18 cellular contexts compared by ENCODE assay signal in the genomic region with DNA sequence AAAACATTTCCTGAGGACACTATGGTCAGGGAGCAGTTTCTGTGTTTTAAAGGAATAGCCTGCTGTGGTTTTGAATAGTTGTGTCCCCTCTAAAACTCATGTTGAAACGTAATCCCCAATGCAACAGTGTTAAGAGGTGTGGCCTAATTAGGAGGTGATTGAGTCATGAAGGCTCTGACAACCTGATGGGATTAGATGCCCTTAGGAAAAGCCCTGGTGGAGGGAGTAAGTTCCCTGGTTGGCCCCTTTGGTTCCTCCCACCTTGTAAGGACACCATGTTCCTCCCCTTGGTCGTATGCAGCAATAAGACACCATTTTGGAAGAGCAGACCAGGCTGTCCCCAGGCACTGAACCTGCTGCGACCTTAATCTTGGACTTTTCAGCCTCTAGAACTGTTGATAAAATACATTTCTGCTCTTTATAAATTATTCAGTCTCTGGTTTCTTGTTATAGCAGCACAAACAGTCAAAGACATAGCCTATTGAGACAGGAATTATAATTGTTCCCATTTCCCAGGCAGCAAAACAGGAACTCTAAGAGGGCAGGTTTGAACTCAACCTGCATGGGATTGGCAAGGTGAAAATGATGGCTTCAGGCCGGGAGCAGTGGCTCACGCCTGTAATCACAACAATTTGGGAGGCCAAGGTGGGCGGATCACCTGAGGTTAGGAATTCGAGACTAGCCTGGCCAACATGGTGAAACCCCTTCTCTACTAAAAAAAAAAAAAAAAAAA. TPM values are rescaled to one million over a fixed set of nuclear protein-coding genes. Genes with fewer than 3 reads are reported as not detected.
DNase-seq lines count a peak whose midpoint lies in the region; ATAC-seq and TF ChIP-seq lines count a peak whose summit lies in the region.
"Had no signal": no experiment of that assay in that cellular context is flagged by ENCODE, and none has a peak within 500 bp of the region (broad histone marks: within the 10 kb centered on the region; RNA-seq: fewer than 3 reads in every experiment).

No MANE protein-coding gene starts in this region.

- no peak for TF ChIP-seq RAD21 in SK-N-SH (IDR thresholded peaks at IDR 0.05; ENCODE audit: low read length)

- no peak overlapping the region for H3K4me3 Mint-ChIP-seq in type B pancreatic cell
- H3K4me3 Mint-ChIP-seq in activated CD8-positive, alpha-beta memory T cell treated with anti-CD3 and anti-CD28 coated beads, Interleukin-2, amount 10 ng/mL, durations not matched to agents 7 days and 5 days: no peak overlapping the region
- H3K4me3 Mint-ChIP-seq: activated naive CD8-positive, alpha-beta T cell treated with anti-CD3 and anti-CD28 coated beads, Interleukin-2, amount 10 ng/mL, durations not matched to agents 7 days and 5 days; nephron progenitor cell; T-cell had no signal

- no peaks in the 10 kb centered on the region for H3K27me3 ChIP-seq in SK-N-SH (ENCODE audit: insufficient read depth)
- no peaks in the 10 kb centered on the region for H3K27me3 ChIP-seq in Panc1 (ENCODE audit: control insufficient read depth, insufficient read depth, low read length)
- H3K27me3 ChIP-seq in foreskin keratinocyte: no peaks in the 10 kb centered on the region
- H3K27me3 ChIP-seq: heart right ventricle, right atrium auricular region had no signal

- TF ChIP-seq CTCF in SK-N-SH (IDR thresholded peaks at IDR 0.05) (no peak), Panc1 (IDR thresholded peaks at IDR 0.05) (no peak), foreskin keratinocyte (conservative IDR thresholded peaks at IDR 0.05) (no peak), type B pancreatic cell (conservative IDR thresholded peaks at IDR 0.05) (no peak)

- H3K9me3 Mint-ChIP-seq in type B pancreatic cell: peaks cover 21% of the 10 kb centered on the region
- H3K9me3 Mint-ChIP-seq in activated CD8-positive, alpha-beta memory T cell treated with anti-CD3 and anti-CD28 coated beads, Interleukin-2, amount 10 ng/mL, durations not matched to agents 7 days and 5 days (ENCODE audit: low read depth): peaks cover 2% of the 10 kb centered on the region

- peak overlapping the region; percentile 50; the same call in 1 of the 2 replicates for H3K4me2 ChIP-seq in SK-N-SH

- H3K27ac ChIP-seq in SK-N-SH (ENCODE audit: low read depth in 2 of 2, low read length in 1 of 2) (peak overlapping the region; percentile 78 to 86; a peak in 3 of 4 replicates), Panc1 (ENCODE audit: low read length) (peak overlapping the region; percentile 100), foreskin keratinocyte (peak overlapping the region; percentile 23)
- H3K27ac ChIP-seq: heart right ventricle, right atrium auricular region had no signal

- no peaks in the 10 kb centered on the region for H4K20me1 ChIP-seq in SK-N-SH (ENCODE audit: insufficient read depth)

- CTCF ChIA-PET in SK-N-SH (lab: Yijun Ruan, JAX): interaction anchor here (0.9 kb wide), 1 partner anchor 8 kb away, joined by 3 read pairs; no protein-coding TSS in a partner anchor
- CTCF ChIA-PET in Panc1 (lab: Charles Lee): interaction anchor here (1.5 kb wide), 1 partner anchor 15 kb away, joined by 3 read pairs; no protein-coding TSS in a partner anchor
- CTCF ChIA-PET in activated CD8-positive, alpha-beta memory T cell treated with anti-CD3 and anti-CD28 coated beads, Interleukin-2, amount 10 ng/mL, durations not matched to agents 7 days and 5 days (lab: Charles Lee): no interaction called here

- peaks cover 4% of the 10 kb centered on the region for H3K36me3 Mint-ChIP-seq in type B pancreatic cell
- no peaks in the 10 kb centered on the region for H3K36me3 Mint-ChIP-seq in activated CD8-positive, alpha-beta memory T cell treated with anti-CD3 and anti-CD28 coated beads, Interleukin-2, amount 10 ng/mL, durations not matched to agents 7 days and 5 days
- H3K36me3 Mint-ChIP-seq: activated naive CD8-positive, alpha-beta T cell treated with anti-CD3 and anti-CD28 coated beads, Interleukin-2, amount 10 ng/mL, durations not matched to agents 7 days and 5 days; T-cell had no signal

- H3K9me3 ChIP-seq in SK-N-SH: no peaks in the 10 kb centered on the region
- peaks cover 17% of the 10 kb centered on the region; the same call in 1 of the 2 replicates for H3K9me3 ChIP-seq in Panc1 (ENCODE audit: control insufficient read depth, insufficient read depth, low read depth, low read length)

- H3K9me2 ChIP-seq in SK-N-SH: no peaks in the 10 kb centered on the region

- no peak for TF ChIP-seq EP300 in SK-N-SH (IDR thresholded peaks at IDR 0.05; ENCODE audit: borderline replicate concordance in 1 of 2, low read depth in 1 of 2, low read length in 1 of 2)

- H3K4me3 ChIP-seq in SK-N-SH (ENCODE audit: low read depth in 2 of 2, low read length in 1 of 2) (no peak overlapping the region), Panc1 (ENCODE audit: low read depth in 2 of 2, low read length in 2 of 2) (no peak overlapping the region)
- H3K4me3 ChIP-seq: heart right ventricle, right atrium auricular region had no signal

- WGBS in SK-N-SH (ENCODE audit: low lambda C conversion rate): 90% methylated on average over 7 of the region's 7 CpGs

- DNase-seq in SK-N-SH (no peak), Panc1 (ENCODE audit: low read depth, low spot score) (no peak), foreskin keratinocyte (peak in 1 of 2 donors; percentile 36), type B pancreatic cell (ENCODE audit: extremely low spot score, unreplicated experiment) (no peak), OCI-M2 (lab: John Stamatoyannopoulos, UW; ENCODE audit: unreplicated experiment) (no peak), SIG-M5 treated with dmso at 0.1 percent for 504 hours (lab: John Stamatoyannopoulos, UW; ENCODE audit: unreplicated experiment) (no peak)
- DNase-seq in activated CD8-positive, alpha-beta memory T cell treated with anti-CD3 and anti-CD28 coated beads, Interleukin-2, amount 10 ng/mL, durations not matched to agents 7 days and 5 days: no peak
- DNase-seq: 8988T; activated CD4-positive, CD25-positive, alpha-beta regulatory T cell treated with anti-CD3 and anti-CD28 coated beads, Interleukin-2, amount 50 U/mL, for 72 hours; activated naive CD8-positive, alpha-beta T cell treated with anti-CD3 and anti-CD28 coated beads, Interleukin-2, amount 10 ng/mL, durations not matched to agents 7 days and 5 days; COR-L47; heart right ventricle; NCI-H2107; nephron progenitor cell; stimulated activated naive CD4-positive, alpha-beta T cell; T-cell had no signal

- intact Hi-C loops in Panc1 (cut with micrococcal nuclease; ENCODE audit: unreplicated experiment): no loop called here

- H3K27ac Mint-ChIP-seq in type B pancreatic cell: peak overlapping the region; percentile 13
- no peak overlapping the region for H3K27ac Mint-ChIP-seq in activated CD8-positive, alpha-beta memory T cell treated with anti-CD3 and anti-CD28 coated beads, Interleukin-2, amount 10 ng/mL, durations not matched to agents 7 days and 5 days
- H3K27ac Mint-ChIP-seq: activated naive CD8-positive, alpha-beta T cell treated with anti-CD3 and anti-CD28 coated beads, Interleukin-2, amount 10 ng/mL, durations not matched to agents 7 days and 5 days; nephron progenitor cell; T-cell had no signal

- H3F3A ChIP-seq in SK-N-SH (replicated peaks; ENCODE audit: insufficient read depth): peaks cover 20% of the 10 kb centered on the region

- 0 out of 2 replicates have a peak overlapping the region, but pooled peaks have one; percentile 63 for H3K9ac ChIP-seq in SK-N-SH

- H3K36me3 ChIP-seq in SK-N-SH (replicated peaks in 1 of 2; ENCODE audit: control insufficient read depth in 1 of 2, insufficient read depth in 2 of 2, low read length in 1 of 2) (no peaks in the 10 kb centered on the region), Panc1 (ENCODE audit: control insufficient read depth, insufficient read depth, low read length) (no peaks in the 10 kb centered on the region)
- H3K36me3 ChIP-seq: heart right ventricle, right atrium auricular region had no signal

- POLR2A ChIA-PET in SK-N-SH (lab: Yijun Ruan, JAX): no interaction called here
- POLR2A ChIA-PET in Panc1 (lab: Charles Lee): interaction anchor here (1.6 kb wide), 1 partner anchor 8 kb away, joined by 5 read pairs; no protein-coding TSS in a partner anchor

- no peaks in the 10 kb centered on the region for H3K79me2 ChIP-seq in SK-N-SH (ENCODE audit: insufficient read depth)

- in situ Hi-C loops in Panc1 (cut with HindIII; ENCODE audit: low pct_unique_long_range_greater_than_20kb, low sequenced_read_pairs): no loop called here

- H3K4me1 ChIP-seq in SK-N-SH (ENCODE audit: control insufficient read depth in 1 of 2, insufficient read depth in 2 of 2, low read depth in 1 of 2, low read length in 1 of 2) (peaks cover 5 to 31% of the 10 kb centered on the region in 2 experiments; a peak in 3 of 4 replicates), Panc1 (ENCODE audit: control insufficient read depth, insufficient read depth, low read length) (peaks cover 53% of the 10 kb centered on the region), foreskin keratinocyte (peaks cover 28% of the 10 kb centered on the region)

- H3K4me1 Mint-ChIP-seq in type B pancreatic cell (ENCODE audit: unreplicated experiment): peaks cover 33% of the 10 kb centered on the region
- H3K4me1 Mint-ChIP-seq in activated CD8-positive, alpha-beta memory T cell treated with anti-CD3 and anti-CD28 coated beads, Interleukin-2, amount 10 ng/mL, durations not matched to agents 7 days and 5 days: no peaks in the 10 kb centered on the region
- H3K4me1 Mint-ChIP-seq: activated naive CD8-positive, alpha-beta T cell treated with anti-CD3 and anti-CD28 coated beads, Interleukin-2, amount 10 ng/mL, durations not matched to agents 7 days and 5 days had no signal

- H2AFZ ChIP-seq in SK-N-SH (ENCODE audit: low read depth): no peak overlapping the region; the same call in 1 of the 2 replicates

- BruUV-seq in Panc1 (replicated peaks; lab: Mats Ljungman, UMichigan): no TSS peak

- H3K27me3 Mint-ChIP-seq in type B pancreatic cell: no peaks in the 10 kb centered on the region
- no peaks in the 10 kb centered on the region for H3K27me3 Mint-ChIP-seq in activated CD8-positive, alpha-beta memory T cell treated with anti-CD3 and anti-CD28 coated beads, Interleukin-2, amount 10 ng/mL, durations not matched to agents 7 days and 5 days

- ATAC-seq in SK-N-SH treated with all-trans-retinoic acid at 6 μM for 48 hours (no peak), Panc1 (no peak), foreskin keratinocyte (peak; percentile 25)
- no peak for ATAC-seq in activated CD8-positive, alpha-beta memory T cell treated with anti-CD3 and anti-CD28 coated beads, Interleukin-2, amount 10 ng/mL, durations not matched to agents 7 days and 5 days
- ATAC-seq: heart right ventricle, T-cell had no signal

RNA-seq across cellular contexts. Expression of a gene that starts 20.5 kb away (rescaled TPM):
- 68.8 and 72.3 TPM in 2 replicates for polyA plus RNA-seq in SK-N-SH (2012; rRNA removed)
- 48.8 and 60.8 TPM in 2 replicates for polyA plus RNA-seq in SK-N-SH (2012; cell fraction: cytosol; rRNA removed)
- 141 and 170 TPM in 2 replicates for polyA plus RNA-seq in SK-N-SH (2012; cell fraction: nucleus; rRNA removed)
- 533 TPM for total RNA-seq in Panc1 (2021; ENCODE audit: unreplicated experiment)
- 322 TPM for polyA plus RNA-seq in Panc1 (2012; ENCODE audit: insufficient read length)
- 6.6 and 9.4 TPM in 2 replicates for total RNA-seq in foreskin keratinocyte
- polyA plus RNA-seq in foreskin keratinocyte: 2.4 and 2.9 TPM in 2 replicates
- 48.8 and 138 TPM in 2 replicates for total RNA-seq in type B pancreatic cell (ENCODE audit: low replicate concordance)
- 1 to 10 TPM in 1 of 2 experiments, under 1 TPM in 1; 0.23 to 2.6 TPM for total RNA-seq in activated CD8-positive, alpha-beta memory T cell treated with anti-CD3 and anti-CD28 coated beads, Interleukin-2, amount 10 ng/mL, durations not matched to agents 7 days and 5 days

Comparison
In these comparisons a context has a peak if more than half of its experiments do, and no peak if none do; other contexts are left out.
1. H3K27ac ChIP-seq: peak in every context shown above with its lines; median percentile 100 in Panc1; 82 in SK-N-SH; 23 in foreskin keratinocyte.